14 cellular contexts compared by ENCODE assay signal in the genomic region with DNA sequence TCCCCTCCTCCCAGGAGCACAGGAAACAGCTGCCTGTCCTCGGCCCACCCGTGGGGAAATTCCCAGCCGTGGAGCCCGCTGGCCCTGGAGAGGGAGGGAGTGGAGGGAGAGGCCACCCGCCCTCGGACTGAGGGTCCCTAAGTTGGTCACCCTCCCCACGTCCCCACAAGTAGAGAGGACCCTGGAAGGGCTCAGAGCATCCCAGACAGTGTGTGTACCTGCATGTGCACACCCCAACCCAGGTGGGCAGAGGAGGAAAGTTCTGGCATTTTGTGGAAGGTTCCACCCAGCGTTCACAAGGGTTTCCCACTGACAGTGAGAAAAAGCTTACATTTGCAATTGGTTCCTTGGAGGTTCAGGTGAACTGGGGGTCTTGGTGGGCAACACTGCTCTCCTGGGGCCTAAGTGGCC. TPM values are rescaled to one million over a fixed set of nuclear protein-coding genes. Genes with fewer than 3 reads are reported as not detected.
DNase-seq lines count a peak whose midpoint lies in the region; ATAC-seq and TF ChIP-seq lines count a peak whose summit lies in the region.
"Had no signal": no experiment of that assay in that cellular context is flagged by ENCODE, and none has a peak within 500 bp of the region (broad histone marks: within the 10 kb centered on the region; RNA-seq: fewer than 3 reads in every experiment).

No MANE protein-coding gene starts in this region.

- no peak overlapping the region for H3K9ac ChIP-seq in KMS-11
- H3K9ac ChIP-seq in trophoblast cell (ENCODE audit: low read length) = no peak overlapping the region

- no peak overlapping the region for H4K8ac ChIP-seq in trophoblast cell (ENCODE audit: low read depth, low read length)

- no peak overlapping the region for H2BK12ac ChIP-seq in trophoblast cell (ENCODE audit: low read length)

- no peaks in the 10 kb centered on the region for H3K9me3 Mint-ChIP-seq in activated naive CD8-positive, alpha-beta T cell treated with anti-CD3 and anti-CD28 coated beads, Interleukin-2, amount 50 U/mL, for 24 hours

- DNase-seq in activated effector memory CD4-positive, alpha-beta T cell treated with anti-CD3 and anti-CD28 coated beads, Interleukin-2, amount 50 U/mL, for 16 hours = peak; percentile 87
- no peak for DNase-seq in activated effector memory CD4-positive, alpha-beta T cell treated with Interleukin-2 at 50 U/mL for 16 hours
- no peak for DNase-seq in activated naive CD8-positive, alpha-beta T cell treated with anti-CD3 and anti-CD28 coated beads, Interleukin-2, amount 50 U/mL, for 24 hours
- no peak for DNase-seq in trophoblast cell
- no peak for DNase-seq in substantia nigra (lab: John Stamatoyannopoulos, UW)
- DNase-seq in coronary artery (ENCODE audit: low spot score) = no peak
- no peak for DNase-seq in cerebellar cortex (ENCODE audit: low spot score)
- DNase-seq: activated CD8-positive, alpha-beta memory T cell treated with anti-CD3 and anti-CD28 coated beads, Interleukin-2, amount 50 U/mL, for 4 hours; esophagus squamous epithelium; NCI-H146; NCI-H446 treated with DMSO at 0.1 percent for 48 hours; upper lobe of right lung had no signal

- H2AK5ac ChIP-seq in trophoblast cell (ENCODE audit: low read length) = no peak overlapping the region

- no peaks in the 10 kb centered on the region for H4K20me1 ChIP-seq in KMS-11 (ENCODE audit: insufficient read depth)

- peaks cover 7% of the 10 kb centered on the region for H3K9me3 ChIP-seq in trophoblast cell (ENCODE audit: insufficient read depth, low read depth, low read length)
- H3K9me3 ChIP-seq: esophagus squamous epithelium, upper lobe of right lung had no signal

- no peak overlapping the region for H3K4ac ChIP-seq in trophoblast cell (ENCODE audit: low read depth, low read length)

- no peak overlapping the region for H2BK120ac ChIP-seq in trophoblast cell (ENCODE audit: insufficient read depth, low read length, poor library complexity)

- H3K4me3 ChIP-seq in KMS-11 (IDR thresholded peaks at IDR 0.05; ENCODE audit: insufficient read depth, low read depth, low read length) = no peak overlapping the region
- H3K4me3 ChIP-seq in trophoblast cell (ENCODE audit: low read depth, low read length) = peak overlapping the region; percentile 6
- H3K4me3 ChIP-seq in coronary artery = no peak overlapping the region
- H3K4me3 ChIP-seq: esophagus squamous epithelium, upper lobe of right lung had no signal

- peaks cover 42% of the 10 kb centered on the region for H3K4me1 Mint-ChIP-seq in activated naive CD8-positive, alpha-beta T cell treated with anti-CD3 and anti-CD28 coated beads, Interleukin-2, amount 50 U/mL, for 24 hours

- ATAC-seq in activated naive CD8-positive, alpha-beta T cell treated with anti-CD3 and anti-CD28 coated beads, Interleukin-2, amount 50 U/mL, for 24 hours = no peak
- ATAC-seq: upper lobe of right lung had no signal

- no peak for TF ChIP-seq CTCF in KMS-11 (conservative IDR thresholded peaks at IDR 0.05; ENCODE audit: low read depth, low read length)
- TF ChIP-seq CTCF in coronary artery (IDR thresholded peaks at IDR 0.05) = no peak

- H2BK5ac ChIP-seq in trophoblast cell (ENCODE audit: low read depth, low read length, poor library complexity) = no peak overlapping the region

- peaks cover 12% of the 10 kb centered on the region for H3K4me1 ChIP-seq in KMS-11 (ENCODE audit: low read depth, poor library complexity, severe bottlenecking)
- no peaks in the 10 kb centered on the region for H3K4me1 ChIP-seq in trophoblast cell (ENCODE audit: control insufficient read depth in 1 of 2, insufficient read depth in 2 of 2, low read length in 2 of 2)

- WGBS in trophoblast cell (ENCODE audit: extremely low coverage, insufficient coverage, insufficient read length) = no CpG with 5 or more reads among the region's 8 CpGs

- H3K27ac ChIP-seq in KMS-11 = no peak overlapping the region
- no peak overlapping the region for H3K27ac ChIP-seq in trophoblast cell (ENCODE audit: low read depth, low read length)
- no peak overlapping the region for H3K27ac ChIP-seq in substantia nigra (ENCODE audit: low read depth, low read length, poor library complexity, severe bottlenecking)
- H3K27ac ChIP-seq in coronary artery = no peak overlapping the region
- H3K27ac ChIP-seq: HL-60, upper lobe of right lung had no signal

- no peaks in the 10 kb centered on the region for H3K27me3 Mint-ChIP-seq in activated naive CD8-positive, alpha-beta T cell treated with anti-CD3 and anti-CD28 coated beads, Interleukin-2, amount 50 U/mL, for 24 hours

- H3K36me3 Mint-ChIP-seq in activated naive CD8-positive, alpha-beta T cell treated with anti-CD3 and anti-CD28 coated beads, Interleukin-2, amount 50 U/mL, for 24 hours (ENCODE audit: low read depth) = peaks cover 18% of the 10 kb centered on the region

- H4K12ac ChIP-seq in trophoblast cell (ENCODE audit: low read depth, low read length) = no peak overlapping the region

- H3K4me2 ChIP-seq in KMS-11 = peak overlapping the region; percentile 48
- no peak overlapping the region for H3K4me2 ChIP-seq in trophoblast cell (ENCODE audit: low read length)

- no peak overlapping the region for H3K14ac ChIP-seq in trophoblast cell (ENCODE audit: low read length)

- no peak overlapping the region for H3K18ac ChIP-seq in trophoblast cell (ENCODE audit: low read length)

- no peak overlapping the region for H3K23ac ChIP-seq in trophoblast cell (ENCODE audit: low read length)

- H3K79me1 ChIP-seq in trophoblast cell (ENCODE audit: low read length) = no peaks in the 10 kb centered on the region

- no peak overlapping the region for H4K91ac ChIP-seq in trophoblast cell (ENCODE audit: low read depth, low read length)

- H3K36me3 ChIP-seq in KMS-11 (ENCODE audit: insufficient read depth) (no peaks in the 10 kb centered on the region), trophoblast cell (ENCODE audit: control insufficient read depth in 1 of 2, insufficient read depth in 2 of 2, low read length in 2 of 2) (peaks cover 43 to 48% of the 10 kb centered on the region in 2 experiments)

- no peak overlapping the region for H2AFZ ChIP-seq in KMS-11 (ENCODE audit: low read depth)
- no peak overlapping the region for H2AFZ ChIP-seq in trophoblast cell (ENCODE audit: insufficient read depth, low read length, poor library complexity)

- H3K79me2 ChIP-seq in KMS-11 (ENCODE audit: insufficient read depth, low read depth) = no peaks in the 10 kb centered on the region
- no peaks in the 10 kb centered on the region for H3K79me2 ChIP-seq in trophoblast cell (ENCODE audit: control insufficient read depth, insufficient read depth, low read length, poor library complexity)

- peak overlapping the region; percentile 67 for H3K27ac Mint-ChIP-seq in activated naive CD8-positive, alpha-beta T cell treated with anti-CD3 and anti-CD28 coated beads, Interleukin-2, amount 50 U/mL, for 24 hours

- H3K27me3 ChIP-seq in KMS-11 (ENCODE audit: insufficient read depth, low read depth) = peaks cover 2% of the 10 kb centered on the region; the same call in 1 of the 2 replicates
- no peaks in the 10 kb centered on the region for H3K27me3 ChIP-seq in trophoblast cell (ENCODE audit: insufficient read depth, low read length)
- H3K27me3 ChIP-seq: upper lobe of right lung had no signal

- H3K4me3 Mint-ChIP-seq in activated naive CD8-positive, alpha-beta T cell treated with anti-CD3 and anti-CD28 coated beads, Interleukin-2, amount 50 U/mL, for 24 hours = peak overlapping the region; percentile 65

RNA-seq across cellular contexts. Expression of gene TNFRSF4, which starts 1.3 kb away (rescaled TPM):
- 0.07 and 0.08 TPM in 2 replicates for polyA plus RNA-seq in trophoblast cell (2013)

RNA-seq across cellular contexts. Expression of gene TNFRSF18, which starts 8.9 kb away (rescaled TPM):
- polyA plus RNA-seq in trophoblast cell (2013) = not detected in 2 replicates

RNA-seq across cellular contexts. Expression of gene SDF4, which starts 16.5 kb away (rescaled TPM):
- polyA plus RNA-seq in trophoblast cell (2013) = 136 and 142 TPM in 2 replicates

RNA-seq across cellular contexts. Expression of gene B3GALT6, which starts 16.8 kb away (rescaled TPM):
- 16.1 and 16.2 TPM in 2 replicates for polyA plus RNA-seq in trophoblast cell (2013)

RNA-seq across cellular contexts. Expression of gene C1QTNF12, which starts 31.3 kb away (rescaled TPM):
- 2.4 and 3.2 TPM in 2 replicates for polyA plus RNA-seq in trophoblast cell (2013)
